Comparison of ENCODE assay signal across 8 cellular contexts in genomic region chr5:73484511-73484910, GRCh38. TPM values are rescaled to one million over a fixed set of nuclear protein-coding genes. Genes with fewer than 3 reads are reported as not detected.
"Had no signal": no experiment of that assay in that cellular context is flagged by ENCODE, and none has a peak within 500 bp of the region (broad histone marks: within the 10 kb centered on the region; RNA-seq: fewer than 3 reads in every experiment).

No MANE protein-coding gene starts in this region.

- DNase-seq: IMR-90, KBM-7, KG1 had no signal

- H3K27ac ChIP-seq: HL-60 had no signal

- H3K4me3 ChIP-seq: K562 had no signal

- FAIRE-seq: HepG2, HTR-8/SVneo, K562 had no signal

RNA-seq across cellular contexts. Expression of gene FOXD1, which starts 35.9 kb away (rescaled TPM):
- polyA plus RNA-seq: IgD-negative memory B cell had no signal
